Comparison of ENCODE assay signal across 21 cellular contexts in genomic region chr20:44405785-44406571, GRCh38. TPM values are rescaled to one million over a fixed set of nuclear protein-coding genes. Genes with fewer than 3 reads are reported as not detected.
A peak's percentile ranks its signal among the peaks of the same experiment; 100 is the strongest.
DNase-seq lines count a peak whose midpoint lies in the region; ATAC-seq and TF ChIP-seq lines count a peak whose summit lies in the region.
"Had no signal": no experiment of that assay in that cellular context is flagged by ENCODE, and none has a peak within 500 bp of the region (broad histone marks: within the 10 kb centered on the region; RNA-seq: fewer than 3 reads in every experiment).

No MANE protein-coding gene starts in this region.

- no peaks in the 10 kb centered on the region for H3K27me3 Mint-ChIP-seq in activated T-cell treated with anti-CD3 and anti-CD28 coated beads, Interleukin-2, amount 50 U/mL, for 4 hours (ENCODE audit: low read depth)
- H3K27me3 Mint-ChIP-seq: IgD-negative memory B cell had no signal

- no peak overlapping the region for H2AFZ ChIP-seq in neuronal stem cell (ENCODE audit: low read length)
- H2AFZ ChIP-seq: GM23248 had no signal

- H3K9ac ChIP-seq in neuronal stem cell (ENCODE audit: low read depth, low read length, poor library complexity), result no peak overlapping the region
- H3K9ac ChIP-seq: GM23248 had no signal

- POLR2A ChIA-PET in RWPE1 (lab: Yijun Ruan, JAX; ENCODE audit: low non-redundant PET), result no interaction called here

- no peaks in the 10 kb centered on the region for H3K79me1 ChIP-seq in neuronal stem cell (ENCODE audit: low read depth, low read length)

- H3K4me3 ChIP-seq in H7 (ENCODE audit: insufficient read depth, low read depth, low read length) (no peak overlapping the region), neuronal stem cell (ENCODE audit: low read length in 2 of 2) (no peak overlapping the region)
- H3K4me3 ChIP-seq: GM23248, HAP-1 had no signal

- no peaks in the 10 kb centered on the region for H3K36me3 Mint-ChIP-seq in activated T-cell treated with anti-CD3 and anti-CD28 coated beads, Interleukin-2, amount 50 U/mL, for 4 hours (ENCODE audit: insufficient read depth)
- H3K36me3 Mint-ChIP-seq: CD4-positive, CD25-positive, alpha-beta regulatory T cell; IgD-negative memory B cell had no signal

- no peaks in the 10 kb centered on the region for H3K4me1 Mint-ChIP-seq in activated T-cell treated with anti-CD3 and anti-CD28 coated beads, Interleukin-2, amount 50 U/mL, for 4 hours (ENCODE audit: low read depth)
- H3K4me1 Mint-ChIP-seq: CD4-positive, CD25-positive, alpha-beta regulatory T cell; IgD-negative memory B cell had no signal

- no peak overlapping the region for H3K4me2 ChIP-seq in neuronal stem cell (ENCODE audit: insufficient read depth, low read length, poor library complexity, severe bottlenecking)

- H3K27me3 ChIP-seq in H7 (ENCODE audit: control insufficient read depth, insufficient read depth, low read length) (no peaks in the 10 kb centered on the region), neuronal stem cell (ENCODE audit: control insufficient read depth in 3 of 3, insufficient read depth in 3 of 3, low read depth in 1 of 3, low read length in 3 of 3) (peaks cover 0 to 25% (median 0%) of the 10 kb centered on the region in 3 experiments)

- no peak overlapping the region for H2BK120ac ChIP-seq in neuronal stem cell (ENCODE audit: low read depth, low read length)

- H3K18ac ChIP-seq in neuronal stem cell (ENCODE audit: low read length), result peak overlapping the region; percentile 39

- H3K4me1 ChIP-seq in neuronal stem cell (ENCODE audit: control insufficient read depth in 2 of 2, insufficient read depth in 1 of 2, low read depth in 1 of 2, low read length in 2 of 2), result no peaks in the 10 kb centered on the region
- H3K4me1 ChIP-seq: HAP-1 had no signal

- no peak overlapping the region for H4K91ac ChIP-seq in neuronal stem cell (ENCODE audit: low read depth, low read length, poor library complexity)

- peak; percentile 32 for DNase-seq in H7
- DNase-seq in RWPE1 (ENCODE audit: low spot score), result no peak
- peak; percentile 12 for DNase-seq in left kidney (ENCODE audit: low read depth, low spot score)
- DNase-seq in neuronal stem cell (ENCODE audit: low spot score), result no peak
- no peak for DNase-seq in inferior parietal cortex (ENCODE audit: extremely low spot score)
- no peak for DNase-seq in activated T-cell treated with anti-CD3 and anti-CD28 coated beads, Interleukin-2, amount 50 U/mL, for 4 hours
- DNase-seq in activated naive CD4-positive, alpha-beta T cell (lab: John Stamatoyannopoulos, UW), result no peak
- DNase-seq: CD4-positive, CD25-positive, alpha-beta regulatory T cell; DMS79; Karpas-422; NCI-H1417 treated with DMSO at 0.1 percent for 48 hours; NCI-H187; NCI-H2227 treated with DMSO at 0.1 percent for 48 hours; NCI-H524; NCI-H82; Right ventricle myocardium superior had no signal

- H2BK5ac ChIP-seq in neuronal stem cell (ENCODE audit: low read length), result no peak overlapping the region

- H3K23ac ChIP-seq in neuronal stem cell (ENCODE audit: low read depth, low read length, poor library complexity), result no peak overlapping the region

- CTCF ChIA-PET in RWPE1 (lab: Yijun Ruan, JAX), result interaction anchor here (0.6 to 1.1 kb wide), 6 partner anchors 9 to 236 kb away, joined by 3 to 4 read pairs (median 4); no protein-coding TSS in a partner anchor

- H3K9me3 Mint-ChIP-seq in activated T-cell treated with anti-CD3 and anti-CD28 coated beads, Interleukin-2, amount 50 U/mL, for 4 hours, result no peaks in the 10 kb centered on the region
- H3K9me3 Mint-ChIP-seq: IgD-negative memory B cell had no signal

- H2AK5ac ChIP-seq in neuronal stem cell (ENCODE audit: low read depth, low read length), result no peak overlapping the region

- peak overlapping the region; percentile 91 for H3K14ac ChIP-seq in neuronal stem cell (ENCODE audit: low read length)

- peaks cover 0 to 5% of the 10 kb centered on the region in 2 donors for H3K9me3 ChIP-seq in neuronal stem cell (replicated peaks in 1 of 2; ENCODE audit: control insufficient read depth in 2 of 2, insufficient read depth in 1 of 2, low read depth in 1 of 2, low read length in 2 of 2)
- H3K9me3 ChIP-seq: HAP-1 had no signal

- H4K8ac ChIP-seq in neuronal stem cell (ENCODE audit: low read depth, low read length), result no peak overlapping the region

- H3K36me3 ChIP-seq in H7 (replicated peaks; ENCODE audit: control insufficient read depth, insufficient read depth, low read length) (no peaks in the 10 kb centered on the region), neuronal stem cell (replicated peaks in 1 of 2; ENCODE audit: control insufficient read depth in 2 of 2, insufficient read depth in 2 of 2, low read length in 2 of 2) (peaks cover 0 to 2% of the 10 kb centered on the region in 2 donors)
- H3K36me3 ChIP-seq: HAP-1 had no signal

- no peak overlapping the region for H3K4ac ChIP-seq in neuronal stem cell (ENCODE audit: low read length)

- no peak for TF ChIP-seq CTCF in RWPE1 (conservative IDR thresholded peaks at IDR 0.05; ENCODE audit: low read depth)

- H3K4me3 Mint-ChIP-seq in activated T-cell treated with anti-CD3 and anti-CD28 coated beads, Interleukin-2, amount 50 U/mL, for 4 hours, result no peak overlapping the region
- H3K4me3 Mint-ChIP-seq: CD4-positive, CD25-positive, alpha-beta regulatory T cell; IgD-negative memory B cell had no signal

- ATAC-seq in activated T-cell treated with anti-CD3 and anti-CD28 coated beads, Interleukin-2, amount 50 U/mL, for 4 hours, result no peak
- no peak for ATAC-seq in esophagus mucosa

- WGBS in neuronal stem cell (ENCODE audit: extremely low coverage in 2 of 2, insufficient read length in 2 of 2, insufficient replicate concordance in 1 of 2), 2 donors, result no CpG with 5 or more reads among the region's 20 CpGs

- no peak overlapping the region for H2BK15ac ChIP-seq in neuronal stem cell (ENCODE audit: low read length)

- H2BK12ac ChIP-seq in neuronal stem cell (ENCODE audit: low read length), result no peak overlapping the region

- H3K27ac ChIP-seq in RWPE1, result peak overlapping the region; percentile 24
- no peak overlapping the region for H3K27ac ChIP-seq in neuronal stem cell (replicated peaks; ENCODE audit: low read length)
- H3K27ac ChIP-seq: GM23248 had no signal

RNA-seq across cellular contexts. Expression of gene HNF4A, which starts 50.5 kb away (rescaled TPM):
- 3.7 and 11.4 TPM in 2 replicates for total RNA-seq in H7 (2014; rRNA removed; shearing (Covaris generic))
- 0.04 TPM for polyA plus RNA-seq in neuronal stem cell (2013, experiment 1 of 2)
- 0.03 TPM for polyA plus RNA-seq in neuronal stem cell (2013, experiment 2 of 2)
- total RNA-seq in activated T-cell treated with anti-CD3 and anti-CD28 coated beads, Interleukin-2, amount 50 U/mL, for 4 hours, result under 1 TPM; 0.11 to 0.27 (median 0.18) TPM
- not detected for total RNA-seq in esophagus mucosa
- total RNA-seq: CD4-positive, CD25-positive, alpha-beta regulatory T cell; GM23248; M059J; Right ventricle myocardium superior had no signal
- polyA plus RNA-seq: CD4-positive, CD25-positive, alpha-beta regulatory T cell; GM23248; IgD-negative memory B cell had no signal

Comparison
In these comparisons a context has a peak if more than half of its experiments do, and no peak if none do; other contexts are left out.
1. DNase-seq: peak in H7 (single experiment) and left kidney (single experiment); none in RWPE1 (single experiment), neuronal stem cell (single experiment), inferior parietal cortex (single experiment), activated T-cell treated with anti-CD3 and anti-CD28 coated beads, Interleukin-2, amount 50 U/mL, for 4 hours (single experiment) and activated naive CD4-positive, alpha-beta T cell (0 of 4).